In genomic region chr7:29306276-29307036, GRCh38 we compare ENCODE assay signal across 19 cellular contexts.
DNase-seq lines count a peak whose midpoint lies in the region; ATAC-seq, FAIRE-seq and TF ChIP-seq lines count a peak whose summit lies in the region.
"Had no signal": no experiment of that assay in that cellular context is flagged by ENCODE, and none has a peak within 500 bp of the region (broad histone marks: within the 10 kb centered on the region; RNA-seq: fewer than 3 reads in every experiment).

No MANE protein-coding gene starts in this region.

- DNase-seq in EL, result peak; percentile 11
- no peak for DNase-seq in bronchial epithelial cell (ENCODE audit: low read depth)
- DNase-seq in kidney tubule cell (ENCODE audit: low spot score), result peak; percentile 86
- peak; percentile 62 for DNase-seq in renal cortical epithelial cell (ENCODE audit: low read depth)
- DNase-seq in head of caudate nucleus, result no peak
- no peak for DNase-seq in stimulated activated naive CD8-positive, alpha-beta T cell treated with anti-CD3 and anti-CD28 coated beads, Interleukin-15, amount 100 ng/mL, for 72 hours
- no peak for DNase-seq in endothelial cell (ENCODE audit: low spot score)
- DNase-seq: BE2C, KG1, NCI-H1105 treated with DMSO at 0.1 percent for 48 hours, NCI-H1694 treated with DMSO at 0.1 percent for 48 hours, NCI-H2081 treated with DMSO at 0.1 percent for 48 hours, NCI-H2171 treated with DMSO at 0.1 percent for 48 hours, NCI-H524 treated with DMSO at 0.1 percent for 48 hours, OCI-M1, SHP77 had no signal

- H3K4me1 Mint-ChIP-seq in stimulated activated naive CD8-positive, alpha-beta T cell treated with anti-CD3 and anti-CD28 coated beads, Interleukin-15, amount 100 ng/mL, for 72 hours, result no peaks in the 10 kb centered on the region
- H3K4me1 Mint-ChIP-seq in endothelial cell (ENCODE audit: unreplicated experiment), result peaks cover 19% of the 10 kb centered on the region

- peak; percentile 32 for FAIRE-seq in bronchial epithelial cell (lab: Jason Lieb, UNC)
- FAIRE-seq: A204.1, HTR-8/SVneo had no signal

- no peak overlapping the region for H3K4me3 Mint-ChIP-seq in stimulated activated naive CD8-positive, alpha-beta T cell treated with anti-CD3 and anti-CD28 coated beads, Interleukin-15, amount 100 ng/mL, for 72 hours
- H3K4me3 Mint-ChIP-seq in endothelial cell (ENCODE audit: unreplicated experiment), result no peak overlapping the region

- no peaks in the 10 kb centered on the region for H3K36me3 Mint-ChIP-seq in endothelial cell (ENCODE audit: low read depth, unreplicated experiment)

- no peaks in the 10 kb centered on the region for H3K36me3 ChIP-seq in bronchial epithelial cell (ENCODE audit: control insufficient read depth, insufficient read depth, low read length)
- H3K36me3 ChIP-seq: BE2C had no signal

- H3K27me3 ChIP-seq in bronchial epithelial cell (ENCODE audit: control insufficient read depth, insufficient read depth, low read length), result no peaks in the 10 kb centered on the region
- H3K27me3 ChIP-seq: BE2C had no signal

- ATAC-seq in GM21737 (IDR thresholded peaks at IDR 0.05; ENCODE audit: unreplicated experiment), result no peak
- ATAC-seq in stimulated activated naive CD8-positive, alpha-beta T cell treated with anti-CD3 and anti-CD28 coated beads, Interleukin-15, amount 100 ng/mL, for 72 hours, result no peak

- intact Hi-C loops in head of caudate nucleus (cut with DNase I), result no loop called here

- peaks cover 0 to 7% of the 10 kb centered on the region in 2 donors for H3K9me3 Mint-ChIP-seq in stimulated activated naive CD8-positive, alpha-beta T cell treated with anti-CD3 and anti-CD28 coated beads, Interleukin-15, amount 100 ng/mL, for 72 hours
- H3K9me3 Mint-ChIP-seq in endothelial cell (ENCODE audit: unreplicated experiment), result no peaks in the 10 kb centered on the region

- TF ChIP-seq CTCF in bronchial epithelial cell (IDR thresholded peaks at IDR 0.05; ENCODE audit: insufficient read depth, low read length, severe bottlenecking), result no peak
- TF ChIP-seq CTCF in endothelial cell (IDR thresholded peaks at IDR 0.05; ENCODE audit: unreplicated experiment), result no peak

- H3K27ac Mint-ChIP-seq in stimulated activated naive CD8-positive, alpha-beta T cell treated with anti-CD3 and anti-CD28 coated beads, Interleukin-15, amount 100 ng/mL, for 72 hours, result no peak overlapping the region
- H3K27ac Mint-ChIP-seq in endothelial cell (ENCODE audit: unreplicated experiment), result no peak overlapping the region

- no peak overlapping the region for H3K4me3 ChIP-seq in bronchial epithelial cell (ENCODE audit: low read depth, low read length)

- H3K27me3 Mint-ChIP-seq in stimulated activated naive CD8-positive, alpha-beta T cell treated with anti-CD3 and anti-CD28 coated beads, Interleukin-15, amount 100 ng/mL, for 72 hours, result peaks cover 18% of the 10 kb centered on the region
- peaks cover 4% of the 10 kb centered on the region for H3K27me3 Mint-ChIP-seq in endothelial cell (ENCODE audit: unreplicated experiment)

Comparison
In these comparisons a context has a peak if more than half of its experiments do, and no peak if none do; other contexts are left out.
1. DNase-seq: peak in EL (single experiment), kidney tubule cell (single experiment) and renal cortical epithelial cell (single experiment); none in bronchial epithelial cell (single experiment), head of caudate nucleus (0 of 42), stimulated activated naive CD8-positive, alpha-beta T cell treated with anti-CD3 and anti-CD28 coated beads, Interleukin-15, amount 100 ng/mL, for 72 hours (0 of 2) and endothelial cell (single experiment).